In the genomic region with DNA sequence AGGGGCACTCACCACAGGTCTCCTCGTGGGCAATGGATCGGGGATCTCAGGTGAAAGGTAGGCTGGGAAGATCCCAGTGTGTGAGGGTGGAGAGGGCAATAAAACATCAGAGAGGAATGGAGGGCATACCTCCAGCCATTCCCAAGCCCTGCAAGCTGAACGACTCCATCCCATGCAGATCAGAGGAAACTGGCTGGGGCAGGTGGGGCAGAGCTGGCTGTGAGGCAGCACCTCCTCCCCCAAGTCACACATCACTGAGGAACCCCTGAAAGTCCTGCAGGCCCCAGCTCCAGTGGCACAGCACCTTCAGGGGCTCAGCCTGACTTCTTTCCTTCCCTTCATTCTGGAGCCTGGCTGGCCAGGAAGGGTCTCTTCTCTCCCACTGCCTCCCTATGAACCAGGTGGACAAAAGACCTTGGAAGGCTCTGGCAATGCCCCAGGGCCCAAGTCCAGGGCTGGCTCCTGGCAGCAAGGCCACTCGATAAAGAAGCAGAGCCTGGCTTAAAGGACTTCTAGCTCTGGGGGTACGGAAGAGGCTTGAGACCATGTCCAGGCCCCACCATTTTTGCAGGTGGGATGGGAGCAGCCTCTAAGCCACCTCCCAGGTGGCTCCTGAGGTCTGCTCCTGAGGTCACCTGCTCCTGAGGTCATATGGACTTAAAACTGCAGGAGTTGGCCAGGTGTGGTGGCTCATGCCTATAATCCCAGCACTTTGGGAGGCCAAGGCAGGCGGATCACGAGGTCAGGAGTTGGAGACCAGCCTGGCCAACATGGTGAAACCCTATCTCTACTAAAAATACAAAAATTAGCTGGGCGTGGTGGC, we compare ENCODE assay signal across 25 cellular contexts. TPM values are rescaled to one million over a fixed set of nuclear protein-coding genes. Genes with fewer than 3 reads are reported as not detected.
"Had no signal": no experiment of that assay in that cellular context is flagged by ENCODE, and none has a peak within 500 bp of the region (broad histone marks: within the 10 kb centered on the region; RNA-seq: fewer than 3 reads in every experiment).

No MANE protein-coding gene starts in this region.

- H3K36me3 Mint-ChIP-seq: activated naive CD8-positive, alpha-beta T cell treated with anti-CD3 and anti-CD28 coated beads for 36 hours; naive B cell had no signal

- H3K4me1 Mint-ChIP-seq: activated naive CD8-positive, alpha-beta T cell treated with anti-CD3 and anti-CD28 coated beads for 36 hours; brain; nephron progenitor cell had no signal

- H3K36me3 ChIP-seq: adrenal gland, left lung, prostate gland had no signal

- H3K27ac ChIP-seq: adrenal gland, coronary artery, dorsolateral prefrontal cortex, heart left ventricle, neutrophil, prostate gland, tibial nerve, VCaP had no signal

- H3K27me3 ChIP-seq: adrenal gland, dorsolateral prefrontal cortex, heart left ventricle, left lung, neutrophil, tibial nerve had no signal

- H3K9me3 ChIP-seq: adrenal gland, heart left ventricle, left lung, neutrophil, prostate gland, tibial nerve had no signal

- H3K27me3 Mint-ChIP-seq: activated naive CD8-positive, alpha-beta T cell treated with anti-CD3 and anti-CD28 coated beads for 36 hours; brain; naive B cell had no signal

- H3K4me3 Mint-ChIP-seq: activated naive CD4-positive, alpha-beta T cell treated with anti-CD3 and anti-CD28 coated beads for 36 hours; activated naive CD8-positive, alpha-beta T cell treated with anti-CD3 and anti-CD28 coated beads for 36 hours; activated T-helper 1 cell treated with anti-CD3 and anti-CD28 coated beads, Interleukin-12 subunit alpha, Interleukin-12 subunit beta, Interleukin-2, Interleukin-4 antibody, amounts not matched to agents 30 ng/mL and 10 ng/mL and 1 ng/mL, durations not matched to agents 14 hours and 24 hours and 36 hours; brain; naive B cell; nephron progenitor cell had no signal

- H3K4me1 ChIP-seq: prostate gland had no signal

- H3K4me3 ChIP-seq: adrenal gland, coronary artery, dorsolateral prefrontal cortex, heart left ventricle, left lung, prostate gland, tibial nerve had no signal

- H3K27ac Mint-ChIP-seq: activated naive CD4-positive, alpha-beta T cell treated with anti-CD3 and anti-CD28 coated beads for 36 hours; activated naive CD8-positive, alpha-beta T cell treated with anti-CD3 and anti-CD28 coated beads for 36 hours; activated T-helper 1 cell treated with anti-CD3 and anti-CD28 coated beads, Interleukin-12 subunit alpha, Interleukin-12 subunit beta, Interleukin-2, Interleukin-4 antibody, amounts not matched to agents 30 ng/mL and 10 ng/mL and 1 ng/mL, durations not matched to agents 14 hours and 24 hours and 36 hours; brain; nephron progenitor cell had no signal

- H3K9me3 Mint-ChIP-seq: activated naive CD4-positive, alpha-beta T cell treated with anti-CD3 and anti-CD28 coated beads for 36 hours; activated naive CD8-positive, alpha-beta T cell treated with anti-CD3 and anti-CD28 coated beads for 36 hours; activated T-helper 1 cell treated with anti-CD3 and anti-CD28 coated beads, Interleukin-12 subunit alpha, Interleukin-12 subunit beta, Interleukin-2, Interleukin-4 antibody, amounts not matched to agents 30 ng/mL and 10 ng/mL and 1 ng/mL, durations not matched to agents 14 hours and 24 hours and 36 hours; brain; naive B cell; nephron progenitor cell had no signal

- DNase-seq: activated CD4-positive, alpha-beta T cell treated with anti-CD3 and anti-CD28 coated beads for 4 hours; activated CD4-positive, alpha-beta T cell treated with anti-CD3 and anti-CD28 coated beads, Interleukin-2, amount 50 U/mL, for 48 hours; activated CD8-positive, alpha-beta memory T cell treated with anti-CD3 and anti-CD28 coated beads for 24 hours; activated effector memory CD4-positive, alpha-beta T cell treated with anti-CD3 and anti-CD28 coated beads, Interleukin-2, amount 50 U/mL, for 16 hours; activated naive CD4-positive, alpha-beta T cell treated with anti-CD3 and anti-CD28 coated beads for 36 hours; activated naive CD8-positive, alpha-beta T cell treated with anti-CD3 and anti-CD28 coated beads for 36 hours; adrenal gland; aorta; dorsolateral prefrontal cortex; effector memory CD4-positive, alpha-beta T cell; heart left ventricle; hypothalamus; naive B cell; nephron progenitor cell; stimulated activated naive CD4-positive, alpha-beta T cell had no signal

- ATAC-seq: heart left ventricle had no signal

RNA-seq across cellular contexts. Expression of gene EXOC3L1, which starts 23.5 kb away (rescaled TPM):
- total RNA-seq: activated naive CD4-positive, alpha-beta T cell treated with anti-CD3 and anti-CD28 coated beads for 36 hours; fibroblast of villous mesenchyme; osteocyte had no signal
